13 cellular contexts compared by ENCODE assay signal in the genomic region with DNA sequence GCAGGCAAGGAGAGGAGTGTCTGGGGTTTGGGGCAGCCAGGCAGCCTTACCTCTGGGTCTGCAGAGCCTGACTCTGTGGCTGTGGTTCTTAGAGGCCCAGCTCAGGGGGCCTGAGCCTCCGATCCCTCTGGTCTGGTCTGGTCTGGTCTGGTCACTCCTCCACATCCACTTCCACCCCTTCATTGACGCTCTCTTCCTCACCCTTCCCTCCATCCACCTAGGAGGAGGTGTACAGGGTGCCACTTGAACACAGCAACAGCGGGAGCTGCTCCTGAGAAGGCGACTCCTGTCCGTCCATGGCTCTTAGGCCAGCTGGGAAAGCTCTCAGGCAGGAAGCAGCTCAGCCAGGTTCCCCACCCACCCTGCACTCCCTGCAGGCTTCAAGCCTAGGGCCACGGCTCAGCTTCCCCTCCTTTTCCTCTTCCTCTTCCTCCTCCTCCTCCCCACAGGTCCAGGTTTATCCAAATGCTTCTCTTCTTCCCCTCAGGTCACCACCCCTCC. TPM values are rescaled to one million over a fixed set of nuclear protein-coding genes. Genes with fewer than 3 reads are reported as not detected.
DNase-seq lines count a peak whose midpoint lies in the region; ATAC-seq and TF ChIP-seq lines count a peak whose summit lies in the region.
"Had no signal": no experiment of that assay in that cellular context is flagged by ENCODE, and none has a peak within 500 bp of the region (broad histone marks: within the 10 kb centered on the region; RNA-seq: fewer than 3 reads in every experiment).

No MANE protein-coding gene starts in this region.

- H3K4me1 Mint-ChIP-seq in activated T-cell treated with anti-CD3 and anti-CD28 coated beads, Interleukin-2, amount 50 U/mL, for 24 hours (ENCODE audit: low read depth), result peaks cover 82% of the 10 kb centered on the region
- peaks cover 79% of the 10 kb centered on the region for H3K4me1 Mint-ChIP-seq in activated CD8-positive, alpha-beta T cell treated with anti-CD3 and anti-CD28 coated beads for 36 hours (ENCODE audit: low read depth)

- peaks cover 16% of the 10 kb centered on the region for H3K27me3 Mint-ChIP-seq in activated T-cell treated with anti-CD3 and anti-CD28 coated beads, Interleukin-2, amount 50 U/mL, for 24 hours
- no peaks in the 10 kb centered on the region for H3K27me3 Mint-ChIP-seq in activated CD8-positive, alpha-beta T cell treated with anti-CD3 and anti-CD28 coated beads for 36 hours

- 67 to 79% (median 79%) methylated on average over 5 to 6 of the region's 6 CpGs for WGBS in stomach, 5 donors

- H3K4me1 ChIP-seq in stomach, result no peaks in the 10 kb centered on the region
- H3K4me1 ChIP-seq: pancreas had no signal

- H3K36me3 ChIP-seq in stomach, result no peaks in the 10 kb centered on the region
- H3K36me3 ChIP-seq: pancreas, upper lobe of left lung had no signal

- TF ChIP-seq CTCF in activated CD8-positive, alpha-beta T cell treated with anti-CD3 and anti-CD28 coated beads for 36 hours (IDR thresholded peaks at IDR 0.05), result no peak
- no peak for TF ChIP-seq CTCF in stomach (IDR thresholded peaks at IDR 0.05)

- peak overlapping the region; percentile 87 for H3K27ac Mint-ChIP-seq in activated T-cell treated with anti-CD3 and anti-CD28 coated beads, Interleukin-2, amount 50 U/mL, for 24 hours
- H3K27ac Mint-ChIP-seq in activated CD8-positive, alpha-beta T cell treated with anti-CD3 and anti-CD28 coated beads for 36 hours, result peak overlapping the region; percentile 89
- H3K27ac Mint-ChIP-seq: CD14-positive monocyte had no signal

- POLR2A ChIA-PET in activated CD8-positive, alpha-beta T cell treated with anti-CD3 and anti-CD28 coated beads for 36 hours (lab: Charles Lee), result interaction anchor here (0.6 to 4.9 kb wide), 5 partner anchors 9 to 79 kb away, joined by 3 to 42 read pairs (median 4); a partner anchor contains a TSS

- no peaks in the 10 kb centered on the region for H3K27me3 ChIP-seq in stomach
- H3K27me3 ChIP-seq: pancreas, upper lobe of left lung had no signal

- CTCF ChIA-PET in activated CD8-positive, alpha-beta T cell treated with anti-CD3 and anti-CD28 coated beads for 36 hours (lab: Charles Lee), result interaction anchor here (1.4 to 20.9 kb wide), 5 partner anchors 13 to 145 kb away, joined by 4 to 437 read pairs (median 9); a partner anchor contains a TSS

- DNase-seq in activated T-cell treated with anti-CD3 and anti-CD28 coated beads, Interleukin-2, amount 50 U/mL, for 24 hours, result no peak
- DNase-seq in activated T-cell treated with anti-CD3 and anti-CD28 coated beads for 4 hours, result no peak
- DNase-seq in activated CD8-positive, alpha-beta T cell treated with anti-CD3 and anti-CD28 coated beads for 36 hours, result no peak
- DNase-seq in left ventricle myocardium superior, result no peak
- DNase-seq in stomach, result peak; percentile 22
- DNase-seq in NCI-H1092 treated with DMSO at 0.1 percent for 48 hours (lab: John Stamatoyannopoulos, UW), result no peak
- no peak for DNase-seq in GOT3 (lab: John Stamatoyannopoulos, UW)
- DNase-seq: activated CD4-positive, alpha-beta T cell treated with anti-CD3 and anti-CD28 coated beads, Interleukin-2, amount 50 U/mL, for 1 hour; NCI-H1694 treated with DMSO at 0.1 percent for 48 hours had no signal

- no peak overlapping the region for H3K27ac ChIP-seq in stomach
- H3K27ac ChIP-seq: pancreas, upper lobe of left lung had no signal

- H3K9me3 Mint-ChIP-seq in activated T-cell treated with anti-CD3 and anti-CD28 coated beads, Interleukin-2, amount 50 U/mL, for 24 hours, result no peaks in the 10 kb centered on the region
- no peaks in the 10 kb centered on the region for H3K9me3 Mint-ChIP-seq in activated CD8-positive, alpha-beta T cell treated with anti-CD3 and anti-CD28 coated beads for 36 hours
- H3K9me3 Mint-ChIP-seq: CD14-positive monocyte had no signal

- H3K4me3 ChIP-seq in stomach, result no peak overlapping the region
- H3K4me3 ChIP-seq: pancreas, upper lobe of left lung had no signal

- TF ChIP-seq EP300 in stomach (IDR thresholded peaks at IDR 0.05), result no peak

- ATAC-seq in activated CD8-positive, alpha-beta T cell treated with anti-CD3 and anti-CD28 coated beads for 36 hours, result no peak
- ATAC-seq in left ventricle myocardium superior, result peak; percentile 56
- ATAC-seq in GM21723 (IDR thresholded peaks at IDR 0.05; ENCODE audit: unreplicated experiment), result no peak

- peak overlapping the region; percentile 69 for H3K4me3 Mint-ChIP-seq in activated T-cell treated with anti-CD3 and anti-CD28 coated beads, Interleukin-2, amount 50 U/mL, for 24 hours
- peak overlapping the region; percentile 73 for H3K4me3 Mint-ChIP-seq in activated CD8-positive, alpha-beta T cell treated with anti-CD3 and anti-CD28 coated beads for 36 hours

- peaks cover 19% of the 10 kb centered on the region for H3K36me3 Mint-ChIP-seq in activated T-cell treated with anti-CD3 and anti-CD28 coated beads, Interleukin-2, amount 50 U/mL, for 24 hours (ENCODE audit: low read depth)
- peaks cover 16% of the 10 kb centered on the region for H3K36me3 Mint-ChIP-seq in activated CD8-positive, alpha-beta T cell treated with anti-CD3 and anti-CD28 coated beads for 36 hours (ENCODE audit: low read depth)
- H3K36me3 Mint-ChIP-seq: CD14-positive monocyte had no signal

- intact Hi-C loops in activated CD8-positive, alpha-beta T cell treated with anti-CD3 and anti-CD28 coated beads for 36 hours (cut with micrococcal nuclease), result no loop called here
- intact Hi-C loops in left ventricle myocardium superior (cut with micrococcal nuclease) (no loop called here), stomach (cut with DNase I; ENCODE audit: low total_unique reads) (no loop called here)

- no peaks in the 10 kb centered on the region for H3K9me3 ChIP-seq in stomach
- H3K9me3 ChIP-seq: pancreas, upper lobe of left lung had no signal

- no peak for TF ChIP-seq POLR2A in stomach (IDR thresholded peaks at IDR 0.05)

RNA-seq across cellular contexts. Expression of a gene that starts 16.9 kb away (rescaled TPM):
- 1 to 10 TPM; 5.0 to 5.3 TPM for total RNA-seq in activated CD8-positive, alpha-beta T cell treated with anti-CD3 and anti-CD28 coated beads for 36 hours
- total RNA-seq in left ventricle myocardium superior (not detected), stomach (under 1 TPM in 1 of 5 donors, not detected in 4; 0.37 TPM)
- under 1 TPM in 2 of 3 donors, not detected in 1; 0.13 to 0.19 TPM for polyA plus RNA-seq in stomach

RNA-seq across cellular contexts. Expression of a gene that starts 43.4 kb away (rescaled TPM):
- 10 to 100 TPM; 43.2 to 43.4 TPM for total RNA-seq in activated CD8-positive, alpha-beta T cell treated with anti-CD3 and anti-CD28 coated beads for 36 hours
- total RNA-seq in left ventricle myocardium superior, result 28.8 TPM
- 1,000 to 10,000 TPM in 1 of 5 donors, 100 to 1,000 TPM in 2, 10 to 100 TPM in 2; 35.6 to 1,030 (median 105) TPM for total RNA-seq in stomach
- polyA plus RNA-seq in stomach, result 10 to 100 TPM; 26.9 to 40.8 (median 32.2) TPM
